Comparison of ENCODE assay signal across 8 cellular contexts in the genomic region with DNA sequence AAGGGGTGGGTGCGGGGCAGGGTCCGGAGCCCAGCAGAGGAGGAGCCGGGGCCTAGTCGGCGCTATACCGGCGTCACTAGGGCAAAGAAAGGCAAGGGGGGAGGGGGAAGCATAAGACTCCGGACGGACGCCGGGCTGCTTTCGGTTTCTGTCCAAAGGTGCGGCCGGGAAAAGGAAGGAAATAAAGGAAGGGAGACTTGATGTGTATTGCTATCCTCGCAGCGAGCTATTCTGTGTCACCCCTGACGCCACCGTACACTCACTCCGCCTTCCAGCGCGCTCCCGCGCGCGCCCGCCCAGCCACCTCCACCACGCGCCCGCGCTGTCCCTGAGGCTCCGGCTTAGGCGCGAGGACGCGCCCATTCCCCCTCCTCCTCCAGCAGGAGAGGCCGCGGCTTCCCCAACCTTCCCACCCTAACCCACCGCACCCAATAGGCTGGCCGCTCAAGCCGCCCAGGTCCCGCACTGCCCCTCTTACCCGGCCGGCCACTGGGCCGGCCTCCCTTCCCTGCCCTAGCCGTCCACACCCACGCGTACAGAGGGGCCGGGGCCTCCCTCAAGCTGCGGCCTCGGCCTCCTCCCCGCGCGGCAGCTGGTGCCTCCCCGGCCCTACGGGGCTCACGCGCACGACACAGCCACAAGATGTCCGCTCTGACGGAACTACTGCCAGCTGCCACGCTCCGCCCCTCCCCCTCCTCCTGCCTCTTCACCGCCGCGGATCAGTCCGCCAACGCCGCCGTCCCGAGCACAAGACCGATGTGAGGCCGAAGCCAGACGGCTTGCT. TPM values are rescaled to one million over a fixed set of nuclear protein-coding genes. Genes with fewer than 3 reads are reported as not detected.
DNase-seq lines count a peak whose midpoint lies in the region; ATAC-seq and TF ChIP-seq lines count a peak whose summit lies in the region.

Gene UBE2D3, minus strand, starts transcription at position 662 of the 784 bp plus-strand sequence. CDS start 1,043 bp downstream, outside the sequence.

- H3K4me3 Mint-ChIP-seq in GM23338 (no peak within 1 kb of the TSS), nephron progenitor cell (no peak within 1 kb of the TSS)
- no peak within 1 kb of the TSS for H3K4me3 Mint-ChIP-seq in activated T-helper 17 cell treated with anti-CD3 and anti-CD28 coated beads, Interleukin-2, amount 50 U/mL, for 72 hours
- H3K4me3 Mint-ChIP-seq in stimulated activated naive CD8-positive, alpha-beta T cell treated with anti-CD3 and anti-CD28 coated beads, Interleukin-15, amount 100 ng/mL, for 72 hours, result no peak within 1 kb of the TSS

- peak within 1 kb of the TSS; percentile 75 for H3K4me2 ChIP-seq in GM23338

- peaks cover 4% of the 10 kb centered on the region; the same call in 1 of the 2 replicates for H3F3A ChIP-seq in GM23338 (replicated peaks; ENCODE audit: low read depth)

- peaks cover 53% of the 10 kb centered on the region for H3K4me1 ChIP-seq in GM23338 (ENCODE audit: insufficient read depth)

- H3K9me2 ChIP-seq in GM23338 (ENCODE audit: insufficient read depth), result no peaks in the 10 kb centered on the region

- H3K4me3 ChIP-seq in GM23338 (peak within 1 kb of the TSS; percentile 84), LNCaP clone FGC (ENCODE audit: low read depth, low read length) (peak within 1 kb of the TSS; percentile 76), fibroblast of pulmonary artery (replicated peaks; ENCODE audit: low read depth, low read length) (peak within 1 kb of the TSS; percentile 98)

- H3K4me1 Mint-ChIP-seq in GM23338, result peaks cover 37% of the 10 kb centered on the region
- peaks cover 14% of the 10 kb centered on the region for H3K4me1 Mint-ChIP-seq in activated T-helper 17 cell treated with anti-CD3 and anti-CD28 coated beads, Interleukin-2, amount 50 U/mL, for 72 hours
- peaks cover 18% of the 10 kb centered on the region for H3K4me1 Mint-ChIP-seq in nephron progenitor cell
- peaks cover 36% of the 10 kb centered on the region for H3K4me1 Mint-ChIP-seq in stimulated activated naive CD8-positive, alpha-beta T cell treated with anti-CD3 and anti-CD28 coated beads, Interleukin-15, amount 100 ng/mL, for 72 hours

- H2AFZ ChIP-seq in GM23338, result no peak within 1 kb of the TSS

- no peaks in the 10 kb centered on the region for H3K27me3 ChIP-seq in GM23338 (ENCODE audit: insufficient read depth)

- H3K27me3 Mint-ChIP-seq in GM23338 (ENCODE audit: insufficient read depth, low read depth, poor library complexity) (peaks cover 11% of the 10 kb centered on the region), nephron progenitor cell (ENCODE audit: low read depth, poor library complexity) (no peaks in the 10 kb centered on the region)
- H3K27me3 Mint-ChIP-seq in activated T-helper 17 cell treated with anti-CD3 and anti-CD28 coated beads, Interleukin-2, amount 50 U/mL, for 72 hours, result no peaks in the 10 kb centered on the region
- no peaks in the 10 kb centered on the region for H3K27me3 Mint-ChIP-seq in stimulated activated naive CD8-positive, alpha-beta T cell treated with anti-CD3 and anti-CD28 coated beads, Interleukin-15, amount 100 ng/mL, for 72 hours

- H3K79me2 ChIP-seq in GM23338 (replicated peaks; ENCODE audit: insufficient read depth), result peaks cover 66% of the 10 kb centered on the region

- TF ChIP-seq CTCF in GM23338 (conservative IDR thresholded peaks at IDR 0.05; ENCODE audit: low read depth in 2 of 2) (peak in 1 of 2 experiments; percentile 40; a peak in 2 of 4 replicates), LNCaP clone FGC (IDR thresholded peaks at IDR 0.05; ENCODE audit: control insufficient read depth, extremely low read depth, insufficient read depth) (no peak), fibroblast of pulmonary artery (IDR thresholded peaks at IDR 0.05; ENCODE audit: low read length, missing control alignments) (peak; percentile 17), nephron progenitor cell (IDR thresholded peaks at IDR 0.05) (no peak)

- H3K36me3 Mint-ChIP-seq in GM23338 (ENCODE audit: low read depth), result peaks cover 15% of the 10 kb centered on the region; the same call in 2 of the 3 replicates
- no peaks in the 10 kb centered on the region for H3K36me3 Mint-ChIP-seq in activated T-helper 17 cell treated with anti-CD3 and anti-CD28 coated beads, Interleukin-2, amount 50 U/mL, for 72 hours (ENCODE audit: low read depth)
- H3K36me3 Mint-ChIP-seq in nephron progenitor cell (ENCODE audit: low read depth), result peaks cover 18% of the 10 kb centered on the region

- DNase-seq in Daoy (ENCODE audit: low read depth), result peak; percentile 89
- peak; percentile 90 for DNase-seq in GM23338 (ENCODE audit: low spot score)
- DNase-seq in LNCaP clone FGC (ENCODE audit: low read depth), result peak; percentile 60
- peak; percentile 86 for DNase-seq in RPMI8226
- peak; percentile 98 for DNase-seq in fibroblast of pulmonary artery (ENCODE audit: low read depth)
- peak; percentile 95 for DNase-seq in nephron progenitor cell
- peak; percentile 97 for DNase-seq in stimulated activated naive CD8-positive, alpha-beta T cell treated with anti-CD3 and anti-CD28 coated beads, Interleukin-15, amount 100 ng/mL, for 72 hours

- peak; percentile 40 for ATAC-seq in GM23338
- peak; percentile 49 for ATAC-seq in activated T-helper 17 cell treated with anti-CD3 and anti-CD28 coated beads, Interleukin-2, amount 50 U/mL, for 72 hours (replicated peaks)
- peak; percentile 65 for ATAC-seq in stimulated activated naive CD8-positive, alpha-beta T cell treated with anti-CD3 and anti-CD28 coated beads, Interleukin-15, amount 100 ng/mL, for 72 hours

- peaks cover 26% of the 10 kb centered on the region for H4K20me1 ChIP-seq in GM23338 (replicated peaks; ENCODE audit: insufficient read depth)

- H3K9me3 Mint-ChIP-seq in GM23338 (no peaks in the 10 kb centered on the region), nephron progenitor cell (peaks cover 9% of the 10 kb centered on the region)
- H3K9me3 Mint-ChIP-seq in activated T-helper 17 cell treated with anti-CD3 and anti-CD28 coated beads, Interleukin-2, amount 50 U/mL, for 72 hours, result no peaks in the 10 kb centered on the region
- no peaks in the 10 kb centered on the region for H3K9me3 Mint-ChIP-seq in stimulated activated naive CD8-positive, alpha-beta T cell treated with anti-CD3 and anti-CD28 coated beads, Interleukin-15, amount 100 ng/mL, for 72 hours

- H3K27ac ChIP-seq in GM23338 (ENCODE audit: low read depth), result peak within 1 kb of the TSS; percentile 100

- H3K27ac Mint-ChIP-seq in GM23338 (no peak within 1 kb of the TSS), nephron progenitor cell (no peak within 1 kb of the TSS)
- no peak within 1 kb of the TSS for H3K27ac Mint-ChIP-seq in activated T-helper 17 cell treated with anti-CD3 and anti-CD28 coated beads, Interleukin-2, amount 50 U/mL, for 72 hours
- H3K27ac Mint-ChIP-seq in stimulated activated naive CD8-positive, alpha-beta T cell treated with anti-CD3 and anti-CD28 coated beads, Interleukin-15, amount 100 ng/mL, for 72 hours, result no peak within 1 kb of the TSS

- no peaks in the 10 kb centered on the region; the same call in 1 of the 2 replicates for H3K36me3 ChIP-seq in GM23338 (ENCODE audit: insufficient read depth)

TF ChIP-seq in GM23338, 12 proteins besides CTCF, POLR2A, EP300 and RAD21:
- no peak for TF ChIP-seq EZH2 (IDR thresholded peaks at IDR 0.05; ENCODE audit: low read depth, unreplicated experiment)
- peak; percentile 85 for TF ChIP-seq POLR2AphosphoS5 (IDR thresholded peaks at IDR 0.05; ENCODE audit: low read depth)
- no peak for TF ChIP-seq ZNF331 (CRISPR knock-in tag; IDR thresholded peaks at IDR 0.05; ENCODE audit: low read depth)
- TF ChIP-seq EZH2phosphoT487 (IDR thresholded peaks at IDR 0.05; ENCODE audit: unreplicated experiment), result no peak
- peak; percentile 76 for TF ChIP-seq CREB1 (CRISPR knock-in tag; IDR thresholded peaks at IDR 0.05; ENCODE audit: low read depth)

RNA-seq across cellular contexts. Expression of gene UBE2D3, which starts in this region (rescaled TPM):
- total RNA-seq in Daoy (2014; rRNA removed; shearing (Covaris generic)), result 204 and 230 TPM in 2 replicates
- 470 and 498 TPM in 2 replicates for total RNA-seq in GM23338 (2014; rRNA removed; shearing (Covaris generic))
- 223 and 250 TPM in 2 replicates for polyA plus RNA-seq in GM23338 (2016; fragmentation: Nextera tagmentation; extraction: Ambion mirVana)
- 100 to 1,000 TPM; 403 to 450 TPM for total RNA-seq in activated T-helper 17 cell treated with anti-CD3 and anti-CD28 coated beads, Interleukin-2, amount 50 U/mL, for 72 hours

Comparison
In these comparisons a context has a peak if more than half of its experiments do, and no peak if none do; other contexts are left out.
1. Peak in every context shown above with its lines: DNase-seq, ATAC-seq, H3K4me3 ChIP-seq and H3K27ac ChIP-seq.